22 cellular contexts compared by ENCODE assay signal in the genomic region with DNA sequence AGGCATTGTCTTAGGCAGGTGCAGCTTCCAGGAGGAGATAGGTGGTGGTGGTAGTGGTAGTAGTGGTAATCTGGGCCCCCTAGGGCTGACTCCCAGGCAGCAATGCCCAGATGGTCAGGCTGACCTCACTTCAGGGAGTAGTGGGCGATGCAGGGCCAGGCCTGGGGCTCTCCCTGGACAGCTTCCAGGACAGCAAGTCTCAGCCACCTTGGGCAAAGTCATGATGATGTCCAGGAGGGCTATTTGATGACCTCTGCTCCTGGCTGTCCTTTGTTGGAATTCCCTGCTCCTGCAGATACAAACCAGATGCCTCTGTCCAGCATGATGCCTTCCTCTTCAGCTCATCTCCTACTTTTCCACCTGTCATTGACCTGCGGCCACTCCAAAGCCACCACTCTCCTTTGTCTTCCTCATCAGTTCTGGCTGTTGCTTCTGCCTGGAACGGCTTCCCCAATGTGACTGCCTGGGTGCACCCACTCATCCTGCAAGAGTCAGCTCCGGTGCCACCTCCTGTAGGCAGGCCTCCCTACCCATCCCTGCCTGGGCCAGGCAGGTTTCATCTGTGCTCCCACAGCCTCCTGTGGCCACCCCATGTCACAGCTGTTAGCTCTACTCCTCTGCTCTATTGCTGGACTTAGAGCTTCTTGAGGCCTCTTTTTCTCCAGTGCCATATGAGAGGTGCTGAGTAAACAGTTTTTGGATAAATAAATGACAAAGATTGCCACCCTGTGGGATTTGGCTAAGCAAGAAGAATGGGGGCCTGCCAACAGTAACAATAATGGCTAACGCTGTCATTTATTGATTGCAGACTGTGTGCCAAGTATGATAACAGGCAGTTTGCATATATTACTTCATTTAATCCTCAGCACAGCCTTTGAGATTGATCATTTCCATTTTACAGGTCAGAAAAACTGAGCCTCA.
DNase-seq lines count a peak whose midpoint lies in the region; ATAC-seq and FAIRE-seq lines count a peak whose summit lies in the region.
"Had no signal": no experiment of that assay in that cellular context is flagged by ENCODE, and none has a peak within 500 bp of the region (broad histone marks: within the 10 kb centered on the region; RNA-seq: fewer than 3 reads in every experiment).

No MANE protein-coding gene starts in this region.

- peak overlapping the region; percentile 27 for H3K9ac ChIP-seq in Karpas-422 (ENCODE audit: low read length)
- H3K9ac ChIP-seq: BLaER1 treated with 17β-estradiol and CSF1 and Interleukin-3, amounts not matched to agents 10 nM and 100 nM; GM23248 had no signal

- no peaks in the 10 kb centered on the region for H3K4me1 ChIP-seq in Karpas-422 (ENCODE audit: low read length)
- H3K4me1 ChIP-seq in small intestine (ENCODE audit: control insufficient read depth in 2 of 2, insufficient read depth in 1 of 2, low read depth in 1 of 2, low read length in 1 of 2) = peaks cover 0 to 17% of the 10 kb centered on the region in 2 donors
- H3K4me1 ChIP-seq: HAP-1 had no signal

- no peak overlapping the region for H3K27ac Mint-ChIP-seq in activated T-helper 17 cell treated with anti-CD3 and anti-CD28 coated beads, Interleukin-2, amount 50 U/mL, for 72 hours
- H3K27ac Mint-ChIP-seq: CD4-positive, alpha-beta memory T cell had no signal

- H3K36me3 ChIP-seq in Karpas-422 (ENCODE audit: insufficient read depth, low read length) (no peaks in the 10 kb centered on the region), small intestine (ENCODE audit: control insufficient read depth in 2 of 2, insufficient read depth in 2 of 2, low read length in 2 of 2) (no peaks in the 10 kb centered on the region)
- H3K36me3 ChIP-seq: BLaER1 treated with 17β-estradiol and CSF1 and Interleukin-3, amounts not matched to agents 10 nM and 100 nM; HAP-1 had no signal

- H3K4me2 ChIP-seq in Karpas-422 (ENCODE audit: low read depth, low read length, poor library complexity, severe bottlenecking) = peak overlapping the region; percentile 3

- DNase-seq in NCI-H345 (lab: John Stamatoyannopoulos, UW) = peak; percentile 10
- no peak for DNase-seq in NCI-H345 treated with DMSO at 0.1 percent for 48 hours (lab: John Stamatoyannopoulos, UW; ENCODE audit: unreplicated experiment)
- no peak for DNase-seq in Karpas-422
- DNase-seq in small intestine = no peak
- no peak for DNase-seq in NCI-H146 (lab: John Stamatoyannopoulos, UW)
- no peak for DNase-seq in hippocampal formation (lab: John Stamatoyannopoulos, UW)
- DNase-seq in DMS 273 treated with DMSO at 0.1 percent for 48 hours (lab: John Stamatoyannopoulos, UW) = no peak
- DNase-seq: CD4-positive, alpha-beta memory T cell; DMS153; GM23248; MM.1S; NCI-H1048; NCI-H1417 treated with DMSO at 0.1 percent for 48 hours; NCI-H187 treated with DMSO at 0.1 percent for 48 hours; NCI-H2227 treated with DMSO at 0.1 percent for 48 hours; NCI-H82 had no signal

- H3K9me2 ChIP-seq in Karpas-422 (replicated peaks; ENCODE audit: insufficient read depth, low read length) = no peaks in the 10 kb centered on the region

- ATAC-seq in activated T-helper 17 cell treated with anti-CD3 and anti-CD28 coated beads, Interleukin-2, amount 50 U/mL, for 72 hours (replicated peaks) = peak; percentile 16

- no peaks in the 10 kb centered on the region for H3K79me2 ChIP-seq in Karpas-422 (ENCODE audit: low read length)

- peaks cover 8% of the 10 kb centered on the region for H3K27me3 Mint-ChIP-seq in activated T-helper 17 cell treated with anti-CD3 and anti-CD28 coated beads, Interleukin-2, amount 50 U/mL, for 72 hours

- no peaks in the 10 kb centered on the region for H4K20me1 ChIP-seq in Karpas-422 (ENCODE audit: insufficient read depth, low read depth, low read length)
- H4K20me1 ChIP-seq: BLaER1 treated with 17β-estradiol and CSF1 and Interleukin-3, amounts not matched to agents 10 nM and 100 nM had no signal

- WGBS in small intestine, 3 donors = 65 to 77% (median 76%) methylated on average over 5 of the region's 5 CpGs

- 0 out of 2 replicates have a peak overlapping the region, but pooled peaks have one; percentile 3 for H3K4me3 ChIP-seq in Karpas-422 (ENCODE audit: low read length)
- peak overlapping the region in 1 of 2 donors; percentile 26 for H3K4me3 ChIP-seq in small intestine (ENCODE audit: low read depth in 1 of 2, low read length in 2 of 2)
- H3K4me3 ChIP-seq: BLaER1 treated with 17β-estradiol and CSF1 and Interleukin-3, amounts not matched to agents 10 nM and 100 nM; GM23248; HAP-1 had no signal

- H3K9me3 ChIP-seq in Karpas-422 (ENCODE audit: low read length) (no peaks in the 10 kb centered on the region), small intestine (ENCODE audit: control insufficient read depth, low read depth) (no peaks in the 10 kb centered on the region)
- H3K9me3 ChIP-seq: BLaER1 treated with 17β-estradiol and CSF1 and Interleukin-3, amounts not matched to agents 10 nM and 100 nM; HAP-1 had no signal

- H3K36me3 Mint-ChIP-seq in activated T-helper 17 cell treated with anti-CD3 and anti-CD28 coated beads, Interleukin-2, amount 50 U/mL, for 72 hours (ENCODE audit: low read depth) = no peaks in the 10 kb centered on the region
- H3K36me3 Mint-ChIP-seq: CD4-positive, alpha-beta memory T cell had no signal

- no peak overlapping the region for H3K27ac ChIP-seq in Karpas-422 (ENCODE audit: low read length)
- H3K27ac ChIP-seq in small intestine (ENCODE audit: low read depth in 1 of 2, low read length in 1 of 2) = peak overlapping the region; percentile 51 to 69
- H3K27ac ChIP-seq: 22Rv1; BLaER1 treated with 17β-estradiol and CSF1 and Interleukin-3, amounts not matched to agents 10 nM and 100 nM; GM23248 had no signal

- no peak for FAIRE-seq in small intestine (lab: Jason Lieb, UNC)
- FAIRE-seq: G401.6, RCC 7860 had no signal

- H2AFZ ChIP-seq in Karpas-422 (ENCODE audit: low read length) = no peak overlapping the region
- H2AFZ ChIP-seq: GM23248 had no signal

- no peak overlapping the region for H3K4me3 Mint-ChIP-seq in activated T-helper 17 cell treated with anti-CD3 and anti-CD28 coated beads, Interleukin-2, amount 50 U/mL, for 72 hours
- H3K4me3 Mint-ChIP-seq: CD4-positive, alpha-beta memory T cell had no signal

- no peaks in the 10 kb centered on the region for H3K4me1 Mint-ChIP-seq in activated T-helper 17 cell treated with anti-CD3 and anti-CD28 coated beads, Interleukin-2, amount 50 U/mL, for 72 hours
- H3K4me1 Mint-ChIP-seq: CD4-positive, alpha-beta memory T cell had no signal

- H3K27me3 ChIP-seq in Karpas-422 (ENCODE audit: low read length) (no peaks in the 10 kb centered on the region), small intestine (ENCODE audit: control insufficient read depth in 2 of 2, insufficient read depth in 2 of 2, low read length in 2 of 2) (no peaks in the 10 kb centered on the region)
- H3K27me3 ChIP-seq: BLaER1 treated with 17β-estradiol and CSF1 and Interleukin-3, amounts not matched to agents 10 nM and 100 nM had no signal

- no peaks in the 10 kb centered on the region for H3K9me3 Mint-ChIP-seq in activated T-helper 17 cell treated with anti-CD3 and anti-CD28 coated beads, Interleukin-2, amount 50 U/mL, for 72 hours
- H3K9me3 Mint-ChIP-seq: CD4-positive, alpha-beta memory T cell had no signal
